In the genomic region with DNA sequence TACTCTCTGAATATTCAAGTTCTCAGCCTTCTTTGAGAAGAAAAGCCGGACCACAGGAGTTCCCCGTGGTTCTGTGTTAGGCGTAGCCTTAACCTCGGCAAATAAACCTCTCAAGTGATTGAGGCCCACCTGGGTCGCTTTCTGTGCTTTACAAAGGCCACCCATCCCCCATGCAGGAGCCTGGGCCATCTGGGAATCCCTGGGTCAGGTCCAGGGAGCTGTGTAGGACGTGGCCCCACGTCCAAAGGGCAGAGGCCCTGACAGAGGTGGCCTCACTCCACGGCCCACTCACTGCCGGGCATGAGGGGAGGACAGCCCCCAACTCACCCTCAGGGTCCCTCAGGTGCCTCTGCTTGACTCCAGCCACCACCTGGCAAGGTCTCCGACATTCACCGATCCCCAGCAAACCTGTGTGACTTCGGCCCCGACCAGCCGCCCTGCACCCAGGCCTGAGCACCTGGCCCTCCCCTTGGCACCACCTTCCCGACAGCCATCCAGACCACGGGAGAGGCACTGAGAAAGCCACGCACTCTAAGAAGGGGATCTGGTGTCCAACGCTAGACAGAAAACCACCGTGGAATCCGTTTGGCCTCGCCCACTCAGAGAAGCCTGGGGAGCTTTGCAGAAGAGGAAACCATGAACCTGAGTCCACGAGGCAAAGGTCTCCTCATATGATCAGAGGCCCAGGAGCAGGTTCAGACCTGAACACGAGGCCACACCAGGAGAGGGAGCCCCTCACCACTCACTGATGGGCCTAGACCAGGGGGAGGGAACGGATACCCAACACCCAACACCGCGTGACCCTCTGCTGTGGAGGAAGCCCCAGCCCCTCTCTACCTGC, we compare ENCODE assay signal across 1 cellular context.
TF ChIP-seq lines count a peak whose summit lies in the region.

No MANE protein-coding gene starts in this region.

TF ChIP-seq in HepG2, 621 proteins besides CTCF, POLR2A, EP300 and RAD21 (continued from another document and continues in another):
- TF ChIP-seq ZNF407 (CRISPR knock-in tag; IDR thresholded peaks at IDR 0.05; ENCODE audit: not compliant biosample characterization) (peak; percentile 67), ZNF180 (CRISPR knock-in tag; IDR thresholded peaks at IDR 0.05; ENCODE audit: borderline replicate concordance, low read depth) (peak; percentile 69; the same call in 1 of the 2 replicates), KLF15 (CRISPR knock-in tag; IDR thresholded peaks at IDR 0.05; ENCODE audit: borderline replicate concordance) (0 out of 2 replicates have a peak, but pooled peaks have one; percentile 6), SMARCE1 (IDR thresholded peaks at IDR 0.05; ENCODE audit: borderline replicate concordance) (no peak), HHEX (CRISPR knock-in tag; IDR thresholded peaks at IDR 0.05) (no peak), GABPB1 (CRISPR knock-in tag; IDR thresholded peaks at IDR 0.05) (peak; percentile 61), ARNTL (CRISPR knock-in tag; IDR thresholded peaks at IDR 0.05) (no peak), MXD1 (CRISPR knock-in tag; IDR thresholded peaks at IDR 0.05) (no peak; the same call in 1 of the 2 replicates), ZNF12 (CRISPR knock-in tag; IDR thresholded peaks at IDR 0.05) (peak; percentile 33; the same call in 1 of the 2 replicates), ZNF709 (CRISPR knock-in tag; IDR thresholded peaks at IDR 0.05) (peak; percentile 75), NFIB (CRISPR knock-in tag; IDR thresholded peaks at IDR 0.05; ENCODE audit: borderline replicate concordance) (no peak), CAMTA2 (CRISPR knock-in tag; IDR thresholded peaks at IDR 0.05; ENCODE audit: borderline replicate concordance) (no peak), HNRNPLL (IDR thresholded peaks at IDR 0.05; ENCODE audit: low read depth, low read length, poor library complexity, severe bottlenecking) (no peak), ZNF879 (CRISPR knock-in tag; IDR thresholded peaks at IDR 0.05) (peak; percentile 85; the same call in 1 of the 2 replicates), ZFP91 (CRISPR knock-in tag; IDR thresholded peaks at IDR 0.05; ENCODE audit: borderline replicate concordance) (peak; percentile 76; the same call in 1 of the 2 replicates), NR2F6 (IDR thresholded peaks at IDR 0.05) (peak; percentile 81), NR2F6 (CRISPR knock-in tag; IDR thresholded peaks at IDR 0.05) (peak; percentile 91), ZNF776 (CRISPR knock-in tag; IDR thresholded peaks at IDR 0.05) (peak; percentile 24; the same call in 1 of the 2 replicates), THYN1 (CRISPR knock-in tag; IDR thresholded peaks at IDR 0.05; ENCODE audit: borderline replicate concordance, low read depth) (no peak), THAP11 (CRISPR knock-in tag; IDR thresholded peaks at IDR 0.05) (peak; percentile 54; the same call in 1 of the 2 replicates), KDM5A (IDR thresholded peaks at IDR 0.05; ENCODE audit: borderline replicate concordance, low read length) (peak; percentile 27; the same call in 1 of the 2 replicates), ELF3 (CRISPR knock-in tag; IDR thresholded peaks at IDR 0.05) (peak; percentile 32), KDM2A (CRISPR knock-in tag; IDR thresholded peaks at IDR 0.05; ENCODE audit: borderline replicate concordance, low read depth) (no peak), ZNF292 (CRISPR knock-in tag; IDR thresholded peaks at IDR 0.05; ENCODE audit: borderline replicate concordance, low read depth) (no peak), MIXL1 (CRISPR knock-in tag; IDR thresholded peaks at IDR 0.05) (peak; percentile 62; the same call in 1 of the 2 replicates), GPN1 (CRISPR knock-in tag; IDR thresholded peaks at IDR 0.05; ENCODE audit: borderline replicate concordance) (no peak), ZNF10 (CRISPR knock-in tag; IDR thresholded peaks at IDR 0.05; ENCODE audit: borderline replicate concordance, low read depth) (no peak), MED8 (CRISPR knock-in tag; IDR thresholded peaks at IDR 0.05; ENCODE audit: insufficient replicate concordance) (peak; percentile 88), ZFX (CRISPR knock-in tag; IDR thresholded peaks at IDR 0.05; ENCODE audit: low read depth) (peak; percentile 93), ZNF749 (CRISPR knock-in tag; IDR thresholded peaks at IDR 0.05; ENCODE audit: borderline replicate concordance) (no peak), ZNF468 (CRISPR knock-in tag; IDR thresholded peaks at IDR 0.05) (0 out of 2 replicates have a peak, but pooled peaks have one; percentile 63), MTF2 (CRISPR knock-in tag; IDR thresholded peaks at IDR 0.05; ENCODE audit: borderline replicate concordance) (no peak), IRX3 (CRISPR knock-in tag; IDR thresholded peaks at IDR 0.05; ENCODE audit: borderline replicate concordance, low read depth) (no peak), SALL2 (CRISPR knock-in tag; IDR thresholded peaks at IDR 0.05) (peak; percentile 55; the same call in 1 of the 2 replicates), TSC22D2 (CRISPR knock-in tag; IDR thresholded peaks at IDR 0.05; ENCODE audit: borderline replicate concordance) (0 out of 2 replicates have a peak, but pooled peaks have one; percentile 36), FOXJ3 (CRISPR knock-in tag; IDR thresholded peaks at IDR 0.05; ENCODE audit: borderline replicate concordance) (no peak), RELA (CRISPR knock-in tag; IDR thresholded peaks at IDR 0.05) (no peak), ZNF430 (CRISPR knock-in tag; IDR thresholded peaks at IDR 0.05) (peak; percentile 87), DPF2 (CRISPR knock-in tag; IDR thresholded peaks at IDR 0.05; ENCODE audit: borderline replicate concordance, low read depth) (no peak; the same call in none of the 2 replicates), ZNF782 (CRISPR knock-in tag; IDR thresholded peaks at IDR 0.05; ENCODE audit: borderline replicate concordance) (peak; percentile 80; the same call in 1 of the 2 replicates)
- TF ChIP-seq, protein P1, sequence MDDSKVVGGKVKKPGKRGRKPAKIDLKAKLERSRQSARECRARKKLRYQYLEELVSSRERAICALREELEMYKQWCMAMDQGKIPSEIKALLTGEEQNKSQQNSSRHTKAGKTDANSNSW (CRISPR knock-in tag; IDR thresholded peaks at IDR 0.05; ENCODE audit: borderline replicate concordance), result no peak
- TF ChIP-seq, protein P2, sequence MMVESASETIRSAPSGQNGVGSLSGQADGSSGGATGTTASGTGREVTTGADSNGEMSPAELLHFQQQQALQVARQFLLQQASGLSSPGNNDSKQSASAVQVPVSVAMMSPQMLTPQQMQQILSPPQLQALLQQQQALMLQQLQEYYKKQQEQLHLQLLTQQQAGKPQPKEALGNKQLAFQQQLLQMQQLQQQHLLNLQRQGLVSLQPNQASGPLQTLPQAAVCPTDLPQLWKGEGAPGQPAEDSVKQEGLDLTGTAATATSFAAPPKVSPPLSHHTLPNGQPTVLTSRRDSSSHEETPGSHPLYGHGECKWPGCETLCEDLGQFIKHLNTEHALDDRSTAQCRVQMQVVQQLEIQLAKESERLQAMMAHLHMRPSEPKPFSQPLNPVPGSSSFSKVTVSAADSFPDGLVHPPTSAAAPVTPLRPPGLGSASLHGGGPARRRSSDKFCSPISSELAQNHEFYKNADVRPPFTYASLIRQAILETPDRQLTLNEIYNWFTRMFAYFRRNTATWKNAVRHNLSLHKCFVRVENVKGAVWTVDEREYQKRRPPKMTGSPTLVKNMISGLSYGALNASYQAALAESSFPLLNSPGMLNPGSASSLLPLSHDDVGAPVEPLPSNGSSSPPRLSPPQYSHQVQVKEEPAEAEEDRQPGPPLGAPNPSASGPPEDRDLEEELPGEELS (CRISPR knock-in tag; IDR thresholded peaks at IDR 0.05), result peak; percentile 14; the same call in 1 of the 2 replicates
- TF ChIP-seq, protein P3, sequence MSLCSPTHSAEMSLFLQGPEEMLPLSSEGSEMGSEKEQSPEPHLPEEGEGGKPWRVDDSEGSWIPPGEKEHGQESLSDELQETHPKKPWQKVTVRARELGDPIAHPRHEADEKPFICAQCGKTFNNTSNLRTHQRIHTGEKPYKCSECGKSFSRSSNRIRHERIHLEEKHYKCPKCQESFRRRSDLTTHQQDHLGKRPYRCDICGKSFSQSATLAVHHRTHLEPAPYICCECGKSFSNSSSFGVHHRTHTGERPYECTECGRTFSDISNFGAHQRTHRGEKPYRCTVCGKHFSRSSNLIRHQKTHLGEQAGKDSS (CRISPR knock-in tag; IDR thresholded peaks at IDR 0.05; ENCODE audit: borderline replicate concordance, low read depth), result no peak; the same call in 1 of the 2 replicates
- TF ChIP-seq, protein P4, sequence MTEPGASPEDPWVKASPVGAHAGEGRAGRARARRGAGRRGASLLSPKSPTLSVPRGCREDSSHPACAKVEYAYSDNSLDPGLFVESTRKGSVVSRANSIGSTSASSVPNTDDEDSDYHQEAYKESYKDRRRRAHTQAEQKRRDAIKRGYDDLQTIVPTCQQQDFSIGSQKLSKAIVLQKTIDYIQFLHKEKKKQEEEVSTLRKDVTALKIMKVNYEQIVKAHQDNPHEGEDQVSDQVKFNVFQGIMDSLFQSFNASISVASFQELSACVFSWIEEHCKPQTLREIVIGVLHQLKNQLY (CRISPR knock-in tag; IDR thresholded peaks at IDR 0.05), result no peak
- TF ChIP-seq, protein P5, sequence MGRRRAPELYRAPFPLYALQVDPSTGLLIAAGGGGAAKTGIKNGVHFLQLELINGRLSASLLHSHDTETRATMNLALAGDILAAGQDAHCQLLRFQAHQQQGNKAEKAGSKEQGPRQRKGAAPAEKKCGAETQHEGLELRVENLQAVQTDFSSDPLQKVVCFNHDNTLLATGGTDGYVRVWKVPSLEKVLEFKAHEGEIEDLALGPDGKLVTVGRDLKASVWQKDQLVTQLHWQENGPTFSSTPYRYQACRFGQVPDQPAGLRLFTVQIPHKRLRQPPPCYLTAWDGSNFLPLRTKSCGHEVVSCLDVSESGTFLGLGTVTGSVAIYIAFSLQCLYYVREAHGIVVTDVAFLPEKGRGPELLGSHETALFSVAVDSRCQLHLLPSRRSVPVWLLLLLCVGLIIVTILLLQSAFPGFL (CRISPR knock-in tag; IDR thresholded peaks at IDR 0.05), result no peak
